Comparison of ENCODE assay signal across 8 cellular contexts in genomic region chr22:50696799-50697561, GRCh38. TPM values are rescaled to one million over a fixed set of nuclear protein-coding genes. Genes with fewer than 3 reads are reported as not detected.
A peak's percentile ranks its signal among the peaks of the same experiment; 100 is the strongest.
DNase-seq lines count a peak whose midpoint lies in the region; ATAC-seq and TF ChIP-seq lines count a peak whose summit lies in the region.

No MANE protein-coding gene starts in this region.

- peaks cover 36 to 57% (median 49%) of the 10 kb centered on the region in 4 donors for H3K4me1 ChIP-seq in upper lobe of left lung

- H3K4me3 ChIP-seq in coronary artery: peak overlapping the region; percentile 67
- H3K4me3 ChIP-seq in upper lobe of left lung: peak overlapping the region in 3 of 4 donors; percentile 40 to 51 (median 50)

- TF ChIP-seq POLR2A in upper lobe of left lung (IDR thresholded peaks at IDR 0.05): no peak

- ATAC-seq in left lobe of liver (peak; percentile 26), upper lobe of left lung (ENCODE audit: low FRiP score in 2 of 2) (peak in 1 of 2 donors; percentile 78), HG03439 (IDR thresholded peaks at IDR 0.05; ENCODE audit: unreplicated experiment) (no peak)

- in situ Hi-C loops in GM13977 (cut with MboI; ENCODE audit: low pct_unique_long_range_greater_than_20kb, low sequenced_read_pairs, unreplicated experiment): no loop called here

- H3K27ac ChIP-seq in coronary artery (no peak overlapping the region), upper lobe of left lung (peak overlapping the region in 1 of 4 donors; percentile 19)

- 70% methylated on average over 28 of the region's 58 CpGs; no CpG with 5 or more reads in 1 of the 2 donors for WGBS in upper lobe of left lung, 2 donors

- no peaks in the 10 kb centered on the region for H3K9me3 ChIP-seq in upper lobe of left lung

- peaks cover 0 to 75% (median 23%) of the 10 kb centered on the region in 4 donors for H3K36me3 ChIP-seq in upper lobe of left lung

- no peak for TF ChIP-seq CTCF in coronary artery (IDR thresholded peaks at IDR 0.05)
- peak in 5 of 6 experiments; percentile 16 to 37 (median 29) for TF ChIP-seq CTCF in upper lobe of left lung (IDR thresholded peaks at IDR 0.05)
- TF ChIP-seq CTCF in GM13977 (IDR thresholded peaks at IDR 0.05; ENCODE audit: extremely low read depth, insufficient read depth, missing control alignments): no peak

- TF ChIP-seq EP300 in upper lobe of left lung (IDR thresholded peaks at IDR 0.05): no peak

- no peaks in the 10 kb centered on the region for H3K27me3 ChIP-seq in upper lobe of left lung

- DNase-seq in NCI-H2227 (lab: John Stamatoyannopoulos, UW; ENCODE audit: unreplicated experiment): peak; percentile 45
- no peak for DNase-seq in NCI-H2227 treated with DMSO at 0.1 percent for 48 hours (lab: John Stamatoyannopoulos, UW)
- no peak for DNase-seq in coronary artery (ENCODE audit: low spot score)
- DNase-seq in left lobe of liver (ENCODE audit: low spot score): no peak
- DNase-seq in upper lobe of left lung: peak in 1 of 2 donors; percentile 85
- DNase-seq in HUDEP-2 (lab: John Stamatoyannopoulos, UW; ENCODE audit: unreplicated experiment in 76 of 76): no peak
- no peak for DNase-seq in GM13977 (ENCODE audit: low spot score)

RNA-seq across cellular contexts. Expression of gene SHANK3, which starts 24.4 kb away (rescaled TPM):
- total RNA-seq in left lobe of liver (22.8 TPM), upper lobe of left lung (100 to 1,000 TPM in 1 of 6 donors, 10 to 100 TPM in 5; 16.6 to 105 (median 51.1) TPM)

RNA-seq across cellular contexts. Expression of gene ACR, which starts 41.0 kb away (rescaled TPM):
- 0.83 TPM for total RNA-seq in left lobe of liver
- 1 to 10 TPM in 4 of 6 donors, under 1 TPM in 2; 0.71 to 3.9 (median 1.5) TPM for total RNA-seq in upper lobe of left lung

Comparison
In these comparisons a context has a peak if more than half of its experiments do, and no peak if none do; other contexts are left out.
1. CTCF ChIP-seq: peak in upper lobe of left lung (5 of 6); none in coronary artery (single experiment) and GM13977 (single experiment).